8 cellular contexts compared by ENCODE assay signal in genomic region chr12:4107436-4107878, GRCh38.
DNase-seq lines count a peak whose midpoint lies in the region; ATAC-seq and TF ChIP-seq lines count a peak whose summit lies in the region.

No MANE protein-coding gene starts in this region.

- CTCF ChIA-PET in activated naive CD4-positive, alpha-beta T cell treated with anti-CD3 and anti-CD28 coated beads, Interleukin-2, amount 10 ng/mL, durations not matched to agents 7 days and 5 days (lab: Charles Lee) = interaction anchor here (0.6 to 3.1 kb wide), 25 partner anchors 9 to 222 kb away, joined by 3 to 127 read pairs (median 6); partner anchors contain the start of gene CCND2

- peaks cover 2% of the 10 kb centered on the region for H3K36me3 Mint-ChIP-seq in activated naive CD4-positive, alpha-beta T cell treated with anti-CD3 and anti-CD28 coated beads, Interleukin-2, amount 10 ng/mL, durations not matched to agents 7 days and 5 days
- H3K36me3 Mint-ChIP-seq in mesothelial cell of epicardium = no peaks in the 10 kb centered on the region

- TF ChIP-seq CTCF in mesothelial cell of epicardium (IDR thresholded peaks at IDR 0.05; ENCODE audit: unreplicated experiment) = no peak

- peaks cover 4% of the 10 kb centered on the region for H3K27me3 Mint-ChIP-seq in activated naive CD4-positive, alpha-beta T cell treated with anti-CD3 and anti-CD28 coated beads, Interleukin-2, amount 10 ng/mL, durations not matched to agents 7 days and 5 days
- no peaks in the 10 kb centered on the region for H3K27me3 Mint-ChIP-seq in mesothelial cell of epicardium (ENCODE audit: low read depth)

- H3K4me3 Mint-ChIP-seq in activated naive CD4-positive, alpha-beta T cell treated with anti-CD3 and anti-CD28 coated beads, Interleukin-2, amount 10 ng/mL, durations not matched to agents 7 days and 5 days = no peak overlapping the region
- H3K4me3 Mint-ChIP-seq in mesothelial cell of epicardium = no peak overlapping the region

- peaks cover 53% of the 10 kb centered on the region for H3K4me1 Mint-ChIP-seq in activated naive CD4-positive, alpha-beta T cell treated with anti-CD3 and anti-CD28 coated beads, Interleukin-2, amount 10 ng/mL, durations not matched to agents 7 days and 5 days
- H3K4me1 Mint-ChIP-seq in mesothelial cell of epicardium = no peaks in the 10 kb centered on the region

- H3K9me3 Mint-ChIP-seq in activated naive CD4-positive, alpha-beta T cell treated with anti-CD3 and anti-CD28 coated beads, Interleukin-2, amount 10 ng/mL, durations not matched to agents 7 days and 5 days = no peaks in the 10 kb centered on the region
- H3K9me3 Mint-ChIP-seq in mesothelial cell of epicardium = no peaks in the 10 kb centered on the region

- intact Hi-C loops in left ventricle myocardium superior (cut with micrococcal nuclease) = no loop called here

- peak overlapping the region; percentile 78 for H3K27ac Mint-ChIP-seq in activated naive CD4-positive, alpha-beta T cell treated with anti-CD3 and anti-CD28 coated beads, Interleukin-2, amount 10 ng/mL, durations not matched to agents 7 days and 5 days
- no peak overlapping the region for H3K27ac Mint-ChIP-seq in mesothelial cell of epicardium

- ATAC-seq in GM19438 (IDR thresholded peaks at IDR 0.05; ENCODE audit: low read depth, unreplicated experiment) (peak; percentile 83), HG03439 (IDR thresholded peaks at IDR 0.05; ENCODE audit: unreplicated experiment) (peak; percentile 79), left ventricle myocardium superior (peak; percentile 60)

- DNase-seq in COLO829 (ENCODE audit: low spot score) (peak; percentile 45), SIG-M5 (lab: John Stamatoyannopoulos, UW) (peak; percentile 63), left ventricle myocardium superior (no peak), mesothelial cell of epicardium (ENCODE audit: low spot score in 2 of 2, unreplicated experiment in 2 of 2) (no peak)
- DNase-seq in activated naive CD4-positive, alpha-beta T cell treated with anti-CD3 and anti-CD28 coated beads, Interleukin-2, amount 10 ng/mL, durations not matched to agents 7 days and 5 days = peak; percentile 83
- DNase-seq in stimulated activated CD4-positive, alpha-beta T cell treated with anti-CD3 and anti-CD28 coated beads, Interleukin-1b, Interleukin-23, amount 100 ng/mL, for 48 hours = peak; percentile 75

Comparison
In these comparisons a context has a peak if more than half of its experiments do, and no peak if none do; other contexts are left out.
1. DNase-seq: peak in COLO829 (single experiment), SIG-M5 (single experiment), activated naive CD4-positive, alpha-beta T cell treated with anti-CD3 and anti-CD28 coated beads, Interleukin-2, amount 10 ng/mL, durations not matched to agents 7 days and 5 days (single experiment) and stimulated activated CD4-positive, alpha-beta T cell treated with anti-CD3 and anti-CD28 coated beads, Interleukin-1b, Interleukin-23, amount 100 ng/mL, for 48 hours (single experiment); none in left ventricle myocardium superior (single experiment) and mesothelial cell of epicardium (0 of 2).
2. Peak in every context shown above with its lines, with median percentiles within 50 percentile points of each other: ATAC-seq.